In genomic region chr19:1295169-1296012, GRCh38 we compare ENCODE assay signal across 1 cellular context.
TF ChIP-seq lines count a peak whose summit lies in the region.

No MANE protein-coding gene starts in this region.

TF ChIP-seq in endothelial cell of umbilical vein, 7 proteins besides CTCF, POLR2A, EP300 and RAD21:
- TF ChIP-seq FOS (IDR thresholded peaks at IDR 0.05; ENCODE audit: borderline replicate concordance, insufficient read depth, low read length), result no peak
- no peak for TF ChIP-seq GATA2 (IDR thresholded peaks at IDR 0.05; ENCODE audit: insufficient read depth, insufficient read length, low read depth, low read length)
- no peak for TF ChIP-seq EZH2 (IDR thresholded peaks at IDR 0.05; ENCODE audit: borderline replicate concordance, low read depth, low read length, severe bottlenecking)
- TF ChIP-seq JUN (IDR thresholded peaks at IDR 0.05; ENCODE audit: borderline replicate concordance, insufficient read depth, insufficient read length, low read depth), result no peak
